ENCODE assay signal across 8 cellular contexts in genomic region chr10:690227-691161, GRCh38. TPM values are rescaled to one million over a fixed set of nuclear protein-coding genes. Genes with fewer than 3 reads are reported as not detected.
DNase-seq lines count a peak whose midpoint lies in the region; ATAC-seq and TF ChIP-seq lines count a peak whose summit lies in the region.
"Had no signal": no experiment of that assay in that cellular context is flagged by ENCODE, and none has a peak within 500 bp of the region (broad histone marks: within the 10 kb centered on the region; RNA-seq: fewer than 3 reads in every experiment).

No MANE protein-coding gene starts in this region.

- H2AFZ ChIP-seq in IMR-90 (replicated peaks; ENCODE audit: low read length, poor library complexity) (peak overlapping the region; percentile 95), mammary epithelial cell (ENCODE audit: low read depth, low read length) (no peak overlapping the region)

- 0 out of 2 replicates have a peak overlapping the region, but pooled peaks have one; percentile 49 for H2BK20ac ChIP-seq in IMR-90 (ENCODE audit: low read depth, low read length)

- no peak for TF ChIP-seq POLR2A in IMR-90 (IDR thresholded peaks at IDR 0.05; ENCODE audit: low read depth, low read length)

- peak; percentile 37 for DNase-seq in IMR-90
- peak; percentile 4 for DNase-seq in mammary epithelial cell
- no peak for DNase-seq in lower lobe of right lung
- DNase-seq in NCI-H187 (lab: John Stamatoyannopoulos, UW), result no peak
- DNase-seq in COR-L47 (lab: John Stamatoyannopoulos, UW), result no peak
- DNase-seq in activated gamma-delta T cell (lab: John Stamatoyannopoulos, UW), result no peak
- DNase-seq: NK-92 treated with Interleukin-12 subunit alpha and Interleukin-12 subunit beta, amount 100 ng/mL, for 24 hours had no signal

- H3K27me3 ChIP-seq in IMR-90 (ENCODE audit: control insufficient read depth, insufficient read depth, low read length), result no peaks in the 10 kb centered on the region
- peaks cover 2% of the 10 kb centered on the region for H3K27me3 ChIP-seq in mammary epithelial cell (ENCODE audit: insufficient read depth, low read length)
- peaks cover 5% of the 10 kb centered on the region for H3K27me3 ChIP-seq in lower lobe of right lung (ENCODE audit: low read depth)

- dilution Hi-C loops in IMR-90 (cut with HindIII; ENCODE audit: low sequenced_read_pairs, unreplicated experiment), result no loop called here
- dilution Hi-C loops in mammary epithelial cell (cut with HindIII; ENCODE audit: low sequenced_read_pairs), result no loop called here

- peak overlapping the region; percentile 91; the same call in 1 of the 2 replicates for H3K23ac ChIP-seq in IMR-90 (ENCODE audit: low read depth, low read length)

- H4K20me1 ChIP-seq in IMR-90 (ENCODE audit: insufficient read depth, low read length) (peaks cover 30% of the 10 kb centered on the region), mammary epithelial cell (ENCODE audit: insufficient read depth, low read length) (no peaks in the 10 kb centered on the region)

- H3K9me1 ChIP-seq in IMR-90 (ENCODE audit: insufficient read depth, low read length), result peaks cover 8% of the 10 kb centered on the region

- peak overlapping the region; percentile 93 for H3K27ac ChIP-seq in IMR-90 (ENCODE audit: insufficient read depth, low read length)
- no peak overlapping the region for H3K27ac ChIP-seq in mammary epithelial cell (ENCODE audit: insufficient read depth, low read depth, low read length)
- peak overlapping the region; percentile 74 for H3K27ac ChIP-seq in lower lobe of right lung
- peak overlapping the region; percentile 91 for H3K27ac ChIP-seq in temporal lobe (ENCODE audit: low read depth, low read length)

- H3K9me3 ChIP-seq in IMR-90 (ENCODE audit: control insufficient read depth, insufficient read depth, low read length) (no peaks in the 10 kb centered on the region), mammary epithelial cell (replicated peaks; ENCODE audit: insufficient read depth, low read length) (peaks cover 6% of the 10 kb centered on the region), lower lobe of right lung (no peaks in the 10 kb centered on the region)

- peak overlapping the region; percentile 61; the same call in 1 of the 2 replicates for H3K56ac ChIP-seq in IMR-90 (ENCODE audit: extremely low read depth, insufficient read depth, low read length)

- peaks cover 0 to 29% of the 10 kb centered on the region in 2 experiments; a peak in 2 of 4 replicates for H3K79me1 ChIP-seq in IMR-90 (ENCODE audit: low read depth in 1 of 2, low read length in 2 of 2)

- no peak overlapping the region; the same call in 2 of the 3 replicates for H2BK15ac ChIP-seq in IMR-90 (ENCODE audit: low read depth, low read length)

- BruUV-seq in IMR-90 (replicated peaks; lab: Mats Ljungman, UMichigan) (no TSS peak), mammary epithelial cell (replicated peaks; lab: Mats Ljungman, UMichigan) (no TSS peak)

- TF ChIP-seq RAD21 in IMR-90 (IDR thresholded peaks at IDR 0.05; ENCODE audit: low read length), result no peak

- peak overlapping the region; percentile 87 for H3K4ac ChIP-seq in IMR-90 (ENCODE audit: low read depth, low read length)

- ATAC-seq in IMR-90 (ENCODE audit: low read depth), result no peak
- no peak for ATAC-seq in lower lobe of right lung

- in situ Hi-C loops in IMR-90 (cut with MboI; ENCODE audit: low sequenced_read_pairs) (loop anchor here (25.0 kb wide), 1 partner anchor 178 kb away; no protein-coding TSS in a partner anchor), mammary epithelial cell (cut with MboI; ENCODE audit: low sequenced_read_pairs in 2 of 2) (loop anchor here in 1 of 2 donors (10.0 kb wide), 1 partner anchor 186 kb away; no protein-coding TSS in a partner anchor)

- H3K4me3 ChIP-seq in IMR-90 (ENCODE audit: insufficient read depth, low read depth, low read length) (peak overlapping the region; percentile 65), mammary epithelial cell (replicated peaks in 1 of 3; ENCODE audit: insufficient read depth in 1 of 3, low read depth in 2 of 3, low read length in 3 of 3) (no peak overlapping the region), lower lobe of right lung (peak overlapping the region; percentile 55)

- intact Hi-C loops in IMR-90 (cut with micrococcal nuclease), result loop anchor here (5.0 kb wide), 1 partner anchor 97 kb away; no protein-coding TSS in a partner anchor
- intact Hi-C loops in mammary epithelial cell (cut with micrococcal nuclease), result loop anchor here (2.0 kb wide), 1 partner anchor 180 kb away; no protein-coding TSS in a partner anchor
- intact Hi-C loops in lower lobe of right lung (cut with DNase I), result no loop called here

- H3K79me2 ChIP-seq in mammary epithelial cell (ENCODE audit: insufficient read depth, low read length), result no peaks in the 10 kb centered on the region

- H4K8ac ChIP-seq in IMR-90 (ENCODE audit: low read depth in 2 of 2, low read length in 2 of 2), result peak overlapping the region; percentile 89 to 93

- POLR2A ChIA-PET in IMR-90 (lab: Charles Lee; ENCODE audit: unreplicated experiment), result no interaction called here

- H3K4me1 ChIP-seq in IMR-90 (ENCODE audit: control insufficient read depth, insufficient read depth, low read length), result peaks cover 23% of the 10 kb centered on the region
- H3K4me1 ChIP-seq in mammary epithelial cell (ENCODE audit: insufficient read depth, low read length), result no peaks in the 10 kb centered on the region
- peaks cover 18% of the 10 kb centered on the region for H3K4me1 ChIP-seq in lower lobe of right lung

- peak overlapping the region; percentile 91 for H3K14ac ChIP-seq in IMR-90 (replicated peaks; ENCODE audit: low read depth, low read length)

- H3K4me2 ChIP-seq in IMR-90 (ENCODE audit: low read depth, low read length) (peak overlapping the region; percentile 87), mammary epithelial cell (ENCODE audit: insufficient read depth, low read depth, low read length) (no peak overlapping the region)

- peak overlapping the region; percentile 90 for H2BK5ac ChIP-seq in IMR-90 (ENCODE audit: low read depth, low read length, poor library complexity, severe bottlenecking)

- H3K9ac ChIP-seq in IMR-90 (ENCODE audit: low read depth, low read length) (peak overlapping the region; percentile 99), mammary epithelial cell (ENCODE audit: insufficient read depth, low read length) (no peak overlapping the region)

- peak overlapping the region; percentile 62 for H4K91ac ChIP-seq in IMR-90 (ENCODE audit: insufficient read depth, low read depth, low read length)

- peak overlapping the region; percentile 76 for H2BK120ac ChIP-seq in IMR-90 (ENCODE audit: low read depth, low read length)

- H4K5ac ChIP-seq in IMR-90 (ENCODE audit: low read depth, low read length), result peak overlapping the region; percentile 47

- TF ChIP-seq CTCF in IMR-90 (conservative IDR thresholded peaks at IDR 0.05; ENCODE audit: low read depth, low read length) (no peak), mammary epithelial cell (conservative IDR thresholded peaks at IDR 0.05 in 1 of 2, IDR thresholded peaks at IDR 0.05 in 1 of 2; ENCODE audit: extremely low read depth in 1 of 2, insufficient read depth in 1 of 2, low read depth in 1 of 2, low read length in 2 of 2) (no peak), lower lobe of right lung (IDR thresholded peaks at IDR 0.05) (no peak)

- 62% methylated on average over 14 of the region's 38 CpGs; no CpG with 5 or more reads in 1 of the 2 experiments for WGBS in IMR-90 (ENCODE audit: extremely low coverage in 2 of 2, insufficient read length in 1 of 2), 2 experiments
- 82% methylated on average over 17 of the region's 38 CpGs for WGBS in mammary epithelial cell (ENCODE audit: low coverage, missing lambda C conversion rate)

- peak overlapping the region; percentile 92 for H2AK9ac ChIP-seq in IMR-90 (replicated peaks; ENCODE audit: low read depth, low read length, poor library complexity)

- peak overlapping the region; percentile 69 for H3K18ac ChIP-seq in IMR-90 (ENCODE audit: low read depth, low read length)

- H3K36me3 ChIP-seq in IMR-90 (ENCODE audit: control insufficient read depth, insufficient read depth, low read length), result no peaks in the 10 kb centered on the region
- no peaks in the 10 kb centered on the region for H3K36me3 ChIP-seq in mammary epithelial cell (ENCODE audit: insufficient read depth, low read length)
- H3K36me3 ChIP-seq in lower lobe of right lung, result no peaks in the 10 kb centered on the region

- CTCF ChIA-PET in IMR-90 (lab: Yijun Ruan, JAX) (no interaction called here), mammary epithelial cell (lab: Charles Lee; ENCODE audit: low non-redundant PET) (no interaction called here)

- H2AK5ac ChIP-seq in IMR-90 (ENCODE audit: low read depth, low read length), result peak overlapping the region; percentile 68

TF ChIP-seq in IMR-90, 13 proteins besides CTCF, POLR2A, EP300 and RAD21 (continues in another document):
- no peak for TF ChIP-seq ELK1 (IDR thresholded peaks at IDR 0.05; ENCODE audit: borderline replicate concordance, low read depth, low read length)
- TF ChIP-seq FOS (IDR thresholded peaks at IDR 0.05; ENCODE audit: low read depth, low read length), result no peak
- no peak for TF ChIP-seq MAZ (IDR thresholded peaks at IDR 0.05; ENCODE audit: borderline replicate concordance, low read depth, low read length)
- no peak for TF ChIP-seq BHLHE40 (IDR thresholded peaks at IDR 0.05; ENCODE audit: low read depth, low read length)
- TF ChIP-seq CHD1 (IDR thresholded peaks at IDR 0.05; ENCODE audit: low read depth, low read length), result no peak
- TF ChIP-seq RFX5 (IDR thresholded peaks at IDR 0.05; ENCODE audit: low read depth, low read length), result no peak
- no peak for TF ChIP-seq RCOR1 (IDR thresholded peaks at IDR 0.05; ENCODE audit: insufficient replicate concordance, low read length)

RNA-seq across cellular contexts. Expression of gene DIP2C, which starts 1.0 kb away (rescaled TPM):
- 8.6 and 9.2 TPM in 2 replicates for total RNA-seq in IMR-90 (2012; rRNA removed)
- polyA plus RNA-seq in IMR-90 (2012; rRNA removed), result 16.1 and 17.3 TPM in 2 replicates
- polyA plus RNA-seq in IMR-90 (2012; cell fraction: cytosol; rRNA removed), result 13.9 and 16.8 TPM in 2 replicates
- 21.1 and 22.2 TPM in 2 replicates for polyA plus RNA-seq in IMR-90 (2012; cell fraction: nucleus; rRNA removed; ENCODE audit: low replicate concordance)
- 1 to 10 TPM; 7.1 to 7.3 TPM for total RNA-seq in mammary epithelial cell
- 0.10 TPM for polyA plus RNA-seq in mammary epithelial cell
- not detected for polyA minus RNA-seq in mammary epithelial cell
- total RNA-seq in lower lobe of right lung, result 15.1 TPM
- total RNA-seq in temporal lobe, result 46.0 TPM

Comparison
In these comparisons a context has a peak if more than half of its experiments do, and no peak if none do; other contexts are left out.
1. DNase-seq: peak in IMR-90 (single experiment) and mammary epithelial cell (single experiment); none in lower lobe of right lung (single experiment), NCI-H187 (0 of 2), COR-L47 (single experiment) and activated gamma-delta T cell (single experiment).
2. H3K4me3 ChIP-seq: peak in IMR-90 (single experiment) and lower lobe of right lung (single experiment); none in mammary epithelial cell (0 of 3).